In genomic region chr19:7829162-7829520, GRCh38 we compare ENCODE assay signal across 8 cellular contexts. TPM values are rescaled to one million over a fixed set of nuclear protein-coding genes. Genes with fewer than 3 reads are reported as not detected.
DNase-seq lines count a peak whose midpoint lies in the region; ATAC-seq and TF ChIP-seq lines count a peak whose summit lies in the region.

No MANE protein-coding gene starts in this region.

- peaks cover 14% of the 10 kb centered on the region for H3K4me1 Mint-ChIP-seq in activated CD4-positive, alpha-beta T cell treated with anti-CD3 and anti-CD28 coated beads for 36 hours
- H3K4me1 Mint-ChIP-seq in immature natural killer cell: peaks cover 16 to 19% of the 10 kb centered on the region in 2 donors

- CTCF ChIA-PET in activated CD4-positive, alpha-beta T cell treated with anti-CD3 and anti-CD28 coated beads for 36 hours (lab: Charles Lee): interaction anchor here (1.2 to 1.5 kb wide), 2 partner anchors 25 to 40 kb away, joined by 5 read pairs; no protein-coding TSS in a partner anchor

- ATAC-seq in activated CD4-positive, alpha-beta T cell treated with anti-CD3 and anti-CD28 coated beads for 36 hours: no peak
- ATAC-seq in activated naive CD4-positive, alpha-beta T cell treated with anti-CD3 and anti-CD28 coated beads, Interleukin-2, amount 50 U/mL, for 72 hours: no peak
- ATAC-seq in GM18520 (IDR thresholded peaks at IDR 0.05; ENCODE audit: unreplicated experiment): no peak
- no peak for ATAC-seq in GM21390 (IDR thresholded peaks at IDR 0.05; ENCODE audit: unreplicated experiment)

- peaks cover 41% of the 10 kb centered on the region for H3K4me1 ChIP-seq in suprapubic skin

- no peak for TF ChIP-seq POLR2A in suprapubic skin (IDR thresholded peaks at IDR 0.05)

- H3K27ac ChIP-seq in suprapubic skin: no peak overlapping the region

- H3K9me3 ChIP-seq in suprapubic skin: no peaks in the 10 kb centered on the region

- peak overlapping the region; percentile 94 for H3K27ac Mint-ChIP-seq in activated CD4-positive, alpha-beta T cell treated with anti-CD3 and anti-CD28 coated beads for 36 hours
- peak overlapping the region; percentile 81 to 90 for H3K27ac Mint-ChIP-seq in activated naive CD4-positive, alpha-beta T cell treated with anti-CD3 and anti-CD28 coated beads, Interleukin-2, amount 50 U/mL, for 72 hours
- H3K27ac Mint-ChIP-seq in immature natural killer cell: peak overlapping the region; percentile 63 to 93 (median 88)

- DNase-seq in activated CD4-positive, alpha-beta T cell treated with anti-CD3 and anti-CD28 coated beads for 36 hours: no peak
- DNase-seq in activated CD4-positive, alpha-beta T cell treated with anti-CD3 and anti-CD28 coated beads, Interleukin-2, amount 50 U/mL, for 1 hour: no peak
- DNase-seq in activated naive CD4-positive, alpha-beta T cell treated with anti-CD3 and anti-CD28 coated beads, Interleukin-2, amount 50 U/mL, for 72 hours (ENCODE audit: low spot score in 2 of 2): no peak
- DNase-seq in immature natural killer cell (no peak), suprapubic skin (ENCODE audit: low spot score in 2 of 2) (no peak), T1000 (lab: John Stamatoyannopoulos, UW) (no peak)

- no peaks in the 10 kb centered on the region for H3K27me3 ChIP-seq in suprapubic skin

- 7% methylated on average over 18 of the region's 18 CpGs for WGBS in suprapubic skin

- peaks cover 2% of the 10 kb centered on the region for H3K27me3 Mint-ChIP-seq in activated CD4-positive, alpha-beta T cell treated with anti-CD3 and anti-CD28 coated beads for 36 hours
- peaks cover 4 to 9% (median 5%) of the 10 kb centered on the region in 3 donors for H3K27me3 Mint-ChIP-seq in immature natural killer cell (ENCODE audit: low read depth in 3 of 3)

- no peaks in the 10 kb centered on the region for H3K36me3 Mint-ChIP-seq in activated CD4-positive, alpha-beta T cell treated with anti-CD3 and anti-CD28 coated beads for 36 hours (ENCODE audit: low read depth)
- no peaks in the 10 kb centered on the region for H3K36me3 Mint-ChIP-seq in activated naive CD4-positive, alpha-beta T cell treated with anti-CD3 and anti-CD28 coated beads, Interleukin-2, amount 50 U/mL, for 72 hours
- no peaks in the 10 kb centered on the region for H3K36me3 Mint-ChIP-seq in immature natural killer cell

- H3K9me3 Mint-ChIP-seq in activated CD4-positive, alpha-beta T cell treated with anti-CD3 and anti-CD28 coated beads for 36 hours (ENCODE audit: low read depth): no peaks in the 10 kb centered on the region
- H3K9me3 Mint-ChIP-seq in activated naive CD4-positive, alpha-beta T cell treated with anti-CD3 and anti-CD28 coated beads, Interleukin-2, amount 50 U/mL, for 72 hours: no peaks in the 10 kb centered on the region
- H3K9me3 Mint-ChIP-seq in immature natural killer cell: no peaks in the 10 kb centered on the region

- peak overlapping the region; percentile 83 for H3K4me3 Mint-ChIP-seq in activated CD4-positive, alpha-beta T cell treated with anti-CD3 and anti-CD28 coated beads for 36 hours
- peak overlapping the region; percentile 77 to 86 (median 83) for H3K4me3 Mint-ChIP-seq in immature natural killer cell

- POLR2A ChIA-PET in activated CD4-positive, alpha-beta T cell treated with anti-CD3 and anti-CD28 coated beads for 36 hours (lab: Charles Lee): no interaction called here

- H3K4me3 ChIP-seq in suprapubic skin: peak overlapping the region; percentile 67

- no peaks in the 10 kb centered on the region for H3K36me3 ChIP-seq in suprapubic skin

- no peak for TF ChIP-seq CTCF in suprapubic skin (IDR thresholded peaks at IDR 0.05)

- intact Hi-C loops in activated CD4-positive, alpha-beta T cell treated with anti-CD3 and anti-CD28 coated beads for 36 hours (cut with DNase I, micrococcal nuclease): loop anchor here (1.0 to 5.0 kb wide), 13 partner anchors 22 to 763 kb away; partner anchors contain the start of genes SNAPC2 (in 2 of the 2), MAP2K7 (in 1 of the 2), PET100 (in 1 of the 2) and TIMM44 (in 1 of the 2)

- no peak for TF ChIP-seq EP300 in suprapubic skin (IDR thresholded peaks at IDR 0.05)

RNA-seq across cellular contexts. Expression of gene EVI5L, which starts 0.9 kb away (rescaled TPM):
- 1 to 10 TPM; 4.8 to 5.9 TPM for total RNA-seq in activated CD4-positive, alpha-beta T cell treated with anti-CD3 and anti-CD28 coated beads for 36 hours
- total RNA-seq in activated naive CD4-positive, alpha-beta T cell treated with anti-CD3 and anti-CD28 coated beads, Interleukin-2, amount 50 U/mL, for 72 hours: 1 to 10 TPM; 4.6 to 7.8 TPM
- 1 to 10 TPM; 1.6 to 5.1 (median 2.7) TPM for polyA plus RNA-seq in immature natural killer cell
- 10 to 100 TPM; 17.2 to 29.4 (median 25.6) TPM for total RNA-seq in suprapubic skin

RNA-seq across cellular contexts. Expression of gene PRR36, which starts 45.0 kb away (rescaled TPM):
- under 1 TPM; 0.09 to 0.14 TPM for total RNA-seq in activated CD4-positive, alpha-beta T cell treated with anti-CD3 and anti-CD28 coated beads for 36 hours
- total RNA-seq in activated naive CD4-positive, alpha-beta T cell treated with anti-CD3 and anti-CD28 coated beads, Interleukin-2, amount 50 U/mL, for 72 hours: under 1 TPM; 0.20 to 0.97 TPM
- polyA plus RNA-seq in immature natural killer cell: not detected
- 1 to 10 TPM in 1 of 4 donors, under 1 TPM in 3; 0.26 to 1.1 (median 0.74) TPM for total RNA-seq in suprapubic skin

RNA-seq across cellular contexts. Expression of gene LRRC8E, which starts 59.2 kb away (rescaled TPM):
- not detected for total RNA-seq in activated CD4-positive, alpha-beta T cell treated with anti-CD3 and anti-CD28 coated beads for 36 hours
- total RNA-seq in activated naive CD4-positive, alpha-beta T cell treated with anti-CD3 and anti-CD28 coated beads, Interleukin-2, amount 50 U/mL, for 72 hours: not detected
- polyA plus RNA-seq in immature natural killer cell: not detected
- total RNA-seq in suprapubic skin: 10 to 100 TPM; 15.2 to 41.6 (median 30.9) TPM

Comparison
In these comparisons a context has a peak if more than half of its experiments do, and no peak if none do; other contexts are left out.
1. RNA of gene LRRC8E, which starts 59.2 kb away (total RNA-seq): 15.2 to 41.6 TPM in suprapubic skin; not detected in activated naive CD4-positive, alpha-beta T cell treated with anti-CD3 and anti-CD28 coated beads, Interleukin-2, amount 50 U/mL, for 72 hours and not detected in activated CD4-positive, alpha-beta T cell treated with anti-CD3 and anti-CD28 coated beads for 36 hours; every median in the first group is over 10 times any median in the second.
2. Peak in every context shown above with its lines, with median percentiles within 50 percentile points of each other: H3K27ac Mint-ChIP-seq.